Comparison of ENCODE assay signal across 25 cellular contexts in genomic region chr6:107689190-107689589, GRCh38.
DNase-seq lines count a peak whose midpoint lies in the region; ATAC-seq, FAIRE-seq and TF ChIP-seq lines count a peak whose summit lies in the region.
"Had no signal": no experiment of that assay in that cellular context is flagged by ENCODE, and none has a peak within 500 bp of the region (broad histone marks: within the 10 kb centered on the region; RNA-seq: fewer than 3 reads in every experiment).

No MANE protein-coding gene starts in this region.

- H3K79me1 ChIP-seq in H1 (ENCODE audit: low read depth, low read length) = no peaks in the 10 kb centered on the region

- H2BK120ac ChIP-seq in H1 (replicated peaks; ENCODE audit: low read depth, low read length) = no peak overlapping the region

- CTCF ChIA-PET in H1 (lab: Charles Lee; ENCODE audit: partially characterized antibody) = interaction anchor here (2.0 to 4.3 kb wide), 3 partner anchors 10 to 14 kb away, joined by 7 to 26 read pairs (median 7); no protein-coding TSS in a partner anchor

- TF ChIP-seq EP300 in H1 (IDR thresholded peaks at IDR 0.05; ENCODE audit: borderline replicate concordance in 1 of 2, low read depth in 2 of 2, low read length in 2 of 2) = no peak

- H3K4ac ChIP-seq in H1 (replicated peaks; ENCODE audit: insufficient read length, low read depth, low read length) = peak overlapping the region; percentile 34

- H3K4me3 Mint-ChIP-seq in GM23338 = no peak overlapping the region
- H3K4me3 Mint-ChIP-seq: CD4-positive, CD25-positive, alpha-beta regulatory T cell had no signal

- H2BK5ac ChIP-seq in H1 (ENCODE audit: low read depth, low read length) = no peak overlapping the region

- H2AK5ac ChIP-seq in H1 (ENCODE audit: low read depth, low read length) = no peak overlapping the region

- TF ChIP-seq POLR2A in H1 (IDR thresholded peaks at IDR 0.05; ENCODE audit: control extremely low read depth in 1 of 2, low read depth in 2 of 2, low read length in 2 of 2) = no peak

- H3K56ac ChIP-seq in H1 (replicated peaks; ENCODE audit: insufficient read length, low read depth, low read length) = no peak overlapping the region

- H3K18ac ChIP-seq in H1 (ENCODE audit: extremely low read depth, low read length) = no peak overlapping the region

- H4K8ac ChIP-seq in H1 (ENCODE audit: extremely low read depth, insufficient read depth, low read length) = no peak overlapping the region

- 78% methylated on average over 3 of the region's 3 CpGs; no CpG with 5 or more reads in 1 of the 2 experiments for WGBS in H1 (ENCODE audit: extremely low coverage in 1 of 2, insufficient coverage in 1 of 2, insufficient read length in 1 of 2, insufficient replicate concordance in 2 of 2, low coverage in 1 of 2, low lambda C conversion rate in 2 of 2, missing lambda C conversion rate in 1 of 2), 2 experiments

- H3K9ac ChIP-seq in H1 (replicated peaks in 1 of 4; ENCODE audit: extremely low read depth in 1 of 4, low read depth in 3 of 4, low read length in 3 of 4) = no peak overlapping the region
- H3K9ac ChIP-seq: KMS-11 had no signal

- TF ChIP-seq CTCF in GM23338 (conservative IDR thresholded peaks at IDR 0.05; ENCODE audit: low read depth in 2 of 2) = no peak
- TF ChIP-seq CTCF in H1 (IDR thresholded peaks at IDR 0.05; ENCODE audit: control extremely low read depth in 1 of 3, insufficient read depth in 1 of 3, low read depth in 1 of 3, low read length in 3 of 3) = no peak
- no peak for TF ChIP-seq CTCF in osteoblast (IDR thresholded peaks at IDR 0.05; ENCODE audit: extremely low read depth, low read depth, low read length)
- TF ChIP-seq CTCF in tibial artery (IDR thresholded peaks at IDR 0.05) = no peak

- H3K9me3 ChIP-seq in H1 (ENCODE audit: insufficient read depth in 2 of 2, low read depth in 1 of 2, low read length in 1 of 2) = 0 out of 4 replicates have a peak, but pooled peaks cover 0 to 3% of the 10 kb centered on the region in 2 experiments
- H3K9me3 ChIP-seq in osteoblast (ENCODE audit: low read depth, low read length) = no peaks in the 10 kb centered on the region
- H3K9me3 ChIP-seq in tibial artery = no peaks in the 10 kb centered on the region
- H3K9me3 ChIP-seq: BE2C had no signal

- H3F3A ChIP-seq in GM23338 (replicated peaks; ENCODE audit: low read depth) = no peaks in the 10 kb centered on the region

- no peak overlapping the region for H3K27ac Mint-ChIP-seq in GM23338
- H3K27ac Mint-ChIP-seq: CD4-positive, CD25-positive, alpha-beta regulatory T cell had no signal

- ATAC-seq in GM23338 = no peak
- ATAC-seq in HG03460 (IDR thresholded peaks at IDR 0.05; ENCODE audit: unreplicated experiment) = no peak

- no peak overlapping the region; the same call in 1 of the 2 replicates for H2BK12ac ChIP-seq in H1 (ENCODE audit: low read depth, low read length)

- H3K4me2 ChIP-seq in GM23338 = no peak overlapping the region
- no peak overlapping the region for H3K4me2 ChIP-seq in H1 (ENCODE audit: insufficient read depth in 1 of 2, low read depth in 2 of 2, low read length in 2 of 2)
- no peak overlapping the region for H3K4me2 ChIP-seq in osteoblast (ENCODE audit: insufficient read depth, low read length)
- H3K4me2 ChIP-seq: KMS-11 had no signal

- intact Hi-C loops in tibial artery (cut with DNase I; ENCODE audit: low total_unique reads) = no loop called here

- no peak overlapping the region for H4K5ac ChIP-seq in H1 (ENCODE audit: insufficient read length, low read depth, low read length)

- H3K27ac ChIP-seq in GM23338 (ENCODE audit: low read depth) (no peak overlapping the region), H1 (ENCODE audit: low read depth, low read length) (no peak overlapping the region), osteoblast (ENCODE audit: low read depth, low read length) (peak overlapping the region; percentile 98), tibial artery (no peak overlapping the region)
- H3K27ac ChIP-seq: HL-60, KMS-11, SK-N-MC had no signal

- H2BK20ac ChIP-seq in H1 (ENCODE audit: low read length) = no peak overlapping the region

- peaks cover 4% of the 10 kb centered on the region; the same call in 1 of the 3 replicates for H3K36me3 Mint-ChIP-seq in GM23338 (ENCODE audit: low read depth)

- H3K23me2 ChIP-seq in H1 (ENCODE audit: low read depth, low read length) = no peaks in the 10 kb centered on the region

- no peak for FAIRE-seq in H1 (lab: Jason Lieb, UNC)
- FAIRE-seq: GM12892, GM18507 had no signal

- H3K9me3 Mint-ChIP-seq in GM23338 = peaks cover 6% of the 10 kb centered on the region; the same call in 2 of the 3 replicates

- H3K36me3 ChIP-seq in GM23338 (ENCODE audit: insufficient read depth) (no peaks in the 10 kb centered on the region), H1 (ENCODE audit: control insufficient read depth in 2 of 4, insufficient read depth in 4 of 4, low read length in 3 of 4) (no peaks in the 10 kb centered on the region), osteoblast (ENCODE audit: insufficient read depth, low read length) (no peaks in the 10 kb centered on the region), tibial artery (no peaks in the 10 kb centered on the region)
- H3K36me3 ChIP-seq: BE2C had no signal

- peaks cover 11% of the 10 kb centered on the region; the same call in 1 of the 2 replicates for H3K4me1 ChIP-seq in GM23338 (ENCODE audit: insufficient read depth)
- H3K4me1 ChIP-seq in H1 (replicated peaks in 1 of 4; ENCODE audit: control insufficient read depth in 3 of 4, insufficient read depth in 4 of 4, low read length in 3 of 4) = peaks cover 0 to 4% (median 0%) of the 10 kb centered on the region in 4 experiments; a peak in 2 of 7 replicates
- peaks cover 46% of the 10 kb centered on the region for H3K4me1 ChIP-seq in osteoblast (ENCODE audit: insufficient read depth, low read length)
- H3K4me1 ChIP-seq in tibial artery = peaks cover 0 to 20% (median 14%) of the 10 kb centered on the region in 4 donors
- H3K4me1 ChIP-seq: BE2C had no signal

- H3K4me1 Mint-ChIP-seq in GM23338 = peaks cover 16% of the 10 kb centered on the region

- POLR2A ChIA-PET in H1 (lab: Charles Lee; ENCODE audit: partially characterized antibody) = no interaction called here

- peaks cover 6% of the 10 kb centered on the region for H3K27me3 Mint-ChIP-seq in GM23338 (ENCODE audit: insufficient read depth, low read depth, poor library complexity)

- no peak overlapping the region for H3K14ac ChIP-seq in H1 (ENCODE audit: insufficient read length)

- no peak for TF ChIP-seq RAD21 in H1 (IDR thresholded peaks at IDR 0.05 in 1 of 2, conservative IDR thresholded peaks at IDR 0.05 in 1 of 2; ENCODE audit: low read depth in 2 of 2, low read length in 2 of 2)

- H3K4me3 ChIP-seq in GM23338 = no peak overlapping the region
- no peak overlapping the region for H3K4me3 ChIP-seq in H1 (ENCODE audit: extremely low read depth in 1 of 4, insufficient read depth in 2 of 4, low read depth in 3 of 4, low read length in 4 of 4)
- no peak overlapping the region for H3K4me3 ChIP-seq in osteoblast (ENCODE audit: insufficient read depth, low read length)
- no peak overlapping the region for H3K4me3 ChIP-seq in tibial artery
- H3K4me3 ChIP-seq: SK-N-MC had no signal

- H3K23ac ChIP-seq in H1 (ENCODE audit: insufficient read length) = no peak overlapping the region

- no peak overlapping the region for H4K91ac ChIP-seq in H1 (replicated peaks; ENCODE audit: insufficient read length, low read length)

- H2AFZ ChIP-seq in GM23338 (peak overlapping the region; percentile 59; the same call in 1 of the 2 replicates), H1 (ENCODE audit: low read length) (no peak overlapping the region), osteoblast (ENCODE audit: low read length) (peak overlapping the region; percentile 18)

- H3K27me3 ChIP-seq in GM23338 (ENCODE audit: insufficient read depth) = no peaks in the 10 kb centered on the region
- no peaks in the 10 kb centered on the region for H3K27me3 ChIP-seq in H1 (replicated peaks in 1 of 4; ENCODE audit: control insufficient read depth in 3 of 4, extremely low read depth in 1 of 4, insufficient read depth in 3 of 4, low read length in 3 of 4)
- no peaks in the 10 kb centered on the region for H3K27me3 ChIP-seq in osteoblast (ENCODE audit: insufficient read depth, low read length)
- no peaks in the 10 kb centered on the region for H3K27me3 ChIP-seq in tibial artery
- H3K27me3 ChIP-seq: BE2C had no signal

- 0 out of 2 replicates have a peak, but pooled peaks cover 4% of the 10 kb centered on the region for H3K9me2 ChIP-seq in GM23338 (ENCODE audit: insufficient read depth)

- H4K20me1 ChIP-seq in GM23338 (replicated peaks; ENCODE audit: insufficient read depth) (no peaks in the 10 kb centered on the region), H1 (replicated peaks in 1 of 2; ENCODE audit: control insufficient read depth in 1 of 2, insufficient read depth in 2 of 2, low read length in 2 of 2) (no peaks in the 10 kb centered on the region), osteoblast (ENCODE audit: insufficient read depth, low read length) (no peaks in the 10 kb centered on the region)

- no peaks in the 10 kb centered on the region for H3K79me2 ChIP-seq in GM23338 (replicated peaks; ENCODE audit: insufficient read depth)
- H3K79me2 ChIP-seq in H1 (ENCODE audit: control insufficient read depth in 1 of 2, insufficient read depth in 2 of 2, low read length in 2 of 2) = no peaks in the 10 kb centered on the region
- H3K79me2 ChIP-seq in osteoblast (ENCODE audit: insufficient read depth, low read length) = no peaks in the 10 kb centered on the region

- DNase-seq in NCI-H2107 treated with DMSO at 0.1 percent for 48 hours (lab: John Stamatoyannopoulos, UW; ENCODE audit: unreplicated experiment) = peak; percentile 25
- no peak for DNase-seq in NCI-H2107 (lab: John Stamatoyannopoulos, UW)
- DNase-seq in GM23338 (ENCODE audit: low spot score) = no peak
- DNase-seq in H1 (ENCODE audit: low read depth in 1 of 2, low spot score in 2 of 2) = no peak
- DNase-seq in osteoblast (ENCODE audit: insufficient read length, low spot score, missing footprints) = no peak
- DNase-seq in stimulated activated CD4-positive, alpha-beta T cell treated with anti-CD3 and anti-CD28 coated beads, Interleukin-12 subunit alpha, Interleukin-12 subunit beta, amount 100 ng/mL, for 4 hours = no peak
- DNase-seq in tibial artery = no peak
- DNase-seq: BE2C; CD4-positive, CD25-positive, alpha-beta regulatory T cell; DMS153; EL; H7; MV-4-11; NCI-H1930; NCI-H2171 treated with DMSO at 0.1 percent for 48 hours; NCI-H510A; NCI-H774; OCI-M1; SHP77 had no signal

- H2BK15ac ChIP-seq in H1 (ENCODE audit: low read length) = no peak overlapping the region; the same call in 1 of the 2 replicates

TF ChIP-seq in GM23338, 12 proteins besides CTCF, POLR2A, EP300 and RAD21 (continues in another document):
- no peak for TF ChIP-seq ZNF114 (CRISPR knock-in tag; IDR thresholded peaks at IDR 0.05)

TF ChIP-seq in H1, 55 proteins besides CTCF, POLR2A, EP300 and RAD21 (continues in another document):
- TF ChIP-seq KDM1A (IDR thresholded peaks at IDR 0.05; ENCODE audit: borderline replicate concordance, low read length) = no peak
- TF ChIP-seq NANOG (IDR thresholded peaks at IDR 0.05; ENCODE audit: insufficient read depth, low read depth, low read length, poor library complexity, severe bottlenecking) = no peak
- TF ChIP-seq JUN (IDR thresholded peaks at IDR 0.05; ENCODE audit: low read depth, low read length) = no peak
- no peak for TF ChIP-seq CHD2 (IDR thresholded peaks at IDR 0.05; ENCODE audit: low read length)
- TF ChIP-seq SIN3A (conservative IDR thresholded peaks at IDR 0.05 in 1 of 2, IDR thresholded peaks at IDR 0.05 in 1 of 2; ENCODE audit: low read depth in 1 of 2, low read length in 2 of 2) = no peak
